ENCODE assay signal across 20 cellular contexts in genomic region chr5:83956386-83956785, GRCh38.
DNase-seq lines count a peak whose midpoint lies in the region; ATAC-seq lines count a peak whose summit lies in the region.
"Had no signal": no experiment of that assay in that cellular context is flagged by ENCODE, and none has a peak within 500 bp of the region (broad histone marks: within the 10 kb centered on the region; RNA-seq: fewer than 3 reads in every experiment).

No MANE protein-coding gene starts in this region.

- no peaks in the 10 kb centered on the region for H3K27me3 ChIP-seq in adipocyte (replicated peaks; ENCODE audit: control insufficient read depth, insufficient read depth, low read length)
- H3K27me3 ChIP-seq: esophagus muscularis mucosa, heart left ventricle, sigmoid colon had no signal

- H3K4me3 ChIP-seq in adipocyte (ENCODE audit: low read length) (no peak overlapping the region), mesodermal cell (ENCODE audit: extremely low read depth, insufficient read depth, low read length, poor library complexity, severe bottlenecking) (no peak overlapping the region)
- H3K4me3 ChIP-seq: esophagus muscularis mucosa, heart left ventricle, sigmoid colon had no signal

- H3K9me3 ChIP-seq in adipocyte (ENCODE audit: control insufficient read depth, low read length): no peaks in the 10 kb centered on the region
- H3K9me3 ChIP-seq in mesodermal cell (ENCODE audit: control insufficient read depth, low read length): no peaks in the 10 kb centered on the region
- H3K9me3 ChIP-seq: esophagus muscularis mucosa, heart left ventricle, sigmoid colon had no signal

- ATAC-seq in HG02852 (IDR thresholded peaks at IDR 0.05; ENCODE audit: unreplicated experiment) (no peak), GM18870 (IDR thresholded peaks at IDR 0.05; ENCODE audit: unreplicated experiment) (no peak)
- ATAC-seq: activated CD8-positive, alpha-beta T cell treated with anti-CD3 and anti-CD28 coated beads, Interleukin-2, amount 10 ng/mL, durations not matched to agents 7 days and 5 days; activated naive CD4-positive, alpha-beta T cell treated with anti-CD3 and anti-CD28 coated beads, Interleukin-2, amount 50 U/mL, for 72 hours; activated T-cell treated with anti-CD3 and anti-CD28 coated beads, Interleukin-2, amount 50 U/mL, for 72 hours; heart left ventricle had no signal

- peak overlapping the region; percentile 50 for H3K27ac ChIP-seq in mesodermal cell (ENCODE audit: low read depth, low read length, severe bottlenecking)
- H3K27ac ChIP-seq: esophagus muscularis mucosa, heart left ventricle, parathyroid adenoma, sigmoid colon had no signal

- no peaks in the 10 kb centered on the region for H3K36me3 ChIP-seq in adipocyte (ENCODE audit: control insufficient read depth, insufficient read depth, low read length, severe bottlenecking)
- H3K36me3 ChIP-seq in mesodermal cell (ENCODE audit: control insufficient read depth, insufficient read depth, low read length): no peaks in the 10 kb centered on the region
- H3K36me3 ChIP-seq: esophagus muscularis mucosa, heart left ventricle, sigmoid colon had no signal

- H3K4me1 ChIP-seq in adipocyte (ENCODE audit: control insufficient read depth, insufficient read depth, low read length) (peaks cover 7% of the 10 kb centered on the region), mesodermal cell (ENCODE audit: control insufficient read depth, insufficient read depth, low read length, poor library complexity, severe bottlenecking) (peaks cover 12% of the 10 kb centered on the region)
- H3K4me1 ChIP-seq: heart left ventricle, parathyroid adenoma had no signal

- H3K9ac ChIP-seq in adipocyte (ENCODE audit: low read length): no peak overlapping the region
- H3K9ac ChIP-seq: parathyroid adenoma had no signal

- DNase-seq in EH (ENCODE audit: low read depth) (peak; percentile 71), NCI-H1930 (lab: John Stamatoyannopoulos, UW) (peak; percentile 8 to 18), adipocyte (ENCODE audit: low read depth) (peak; percentile 44)
- DNase-seq in activated CD4-positive, CD25-positive, alpha-beta regulatory T cell treated with anti-CD3 and anti-CD28 coated beads, Interleukin-2, amount 50 U/mL, for 72 hours: no peak
- DNase-seq in effector CD8-positive, alpha-beta T cell (lab: John Stamatoyannopoulos, UW): no peak
- DNase-seq: activated B cell treated with CpG ODN at 0.5 μM for 24 hours; activated CD8-positive, alpha-beta T cell treated with anti-CD3 and anti-CD28 coated beads, Interleukin-2, amount 10 ng/mL, durations not matched to agents 7 days and 5 days; activated T-cell treated with anti-CD3 and anti-CD28 coated beads, Interleukin-2, amount 50 U/mL, for 72 hours; H9; heart left ventricle; immature natural killer cell; NCI-H2081; NK-92 treated with Interleukin-12 subunit alpha and Interleukin-12 subunit beta, amount 100 ng/mL, for 24 hours; sigmoid colon had no signal

Comparison
In these comparisons a context has a peak if more than half of its experiments do, and no peak if none do; other contexts are left out.
1. DNase-seq: peak in EH (single experiment), NCI-H1930 (2 of 2) and adipocyte (single experiment); none in activated CD4-positive, CD25-positive, alpha-beta regulatory T cell treated with anti-CD3 and anti-CD28 coated beads, Interleukin-2, amount 50 U/mL, for 72 hours (single experiment) and effector CD8-positive, alpha-beta T cell (single experiment).